11 cellular contexts compared by ENCODE assay signal in genomic region chr13:113586661-113587479, GRCh38. TPM values are rescaled to one million over a fixed set of nuclear protein-coding genes. Genes with fewer than 3 reads are reported as not detected.
DNase-seq lines count a peak whose midpoint lies in the region; ATAC-seq, FAIRE-seq and TF ChIP-seq lines count a peak whose summit lies in the region.
"Had no signal": no experiment of that assay in that cellular context is flagged by ENCODE, and none has a peak within 500 bp of the region (broad histone marks: within the 10 kb centered on the region; RNA-seq: fewer than 3 reads in every experiment).

No MANE protein-coding gene starts in this region.

- H3K4me1 ChIP-seq in IMR-90 (ENCODE audit: control insufficient read depth, insufficient read depth, low read length) = peaks cover 8% of the 10 kb centered on the region
- peaks cover 4% of the 10 kb centered on the region; the same call in 1 of the 2 replicates for H3K4me1 ChIP-seq in BE2C
- H3K4me1 ChIP-seq in small intestine (ENCODE audit: control insufficient read depth in 2 of 2, insufficient read depth in 1 of 2, low read depth in 1 of 2, low read length in 1 of 2) = peaks cover 0 to 4% of the 10 kb centered on the region in 2 donors
- H3K4me1 ChIP-seq: pancreas had no signal

- no peaks in the 10 kb centered on the region for H3K9me3 Mint-ChIP-seq in CD14-positive monocyte
- no peaks in the 10 kb centered on the region for H3K9me3 Mint-ChIP-seq in activated naive CD8-positive, alpha-beta T cell (ENCODE audit: low read depth)
- H3K9me3 Mint-ChIP-seq in nephron = no peaks in the 10 kb centered on the region
- H3K9me3 Mint-ChIP-seq: dendritic cell treated with granulocyte-macrophage colony-stimulating factor and Interleukin-4, amounts not matched to agents 40 ng/mL and 50 ng/mL, for 4 days had no signal

- POLR2A ChIA-PET in IMR-90 (lab: Charles Lee; ENCODE audit: unreplicated experiment) = no interaction called here

- H2AK9ac ChIP-seq in IMR-90 (replicated peaks; ENCODE audit: low read depth, low read length, poor library complexity) = peak overlapping the region; percentile 57

- no peak overlapping the region for H3K4me2 ChIP-seq in IMR-90 (ENCODE audit: low read depth, low read length)

- BruUV-seq in IMR-90 (replicated peaks; lab: Mats Ljungman, UMichigan) = no TSS peak

- H3K9ac ChIP-seq in IMR-90 (ENCODE audit: low read depth, low read length) = no peak overlapping the region

- TF ChIP-seq RAD21 in IMR-90 (IDR thresholded peaks at IDR 0.05; ENCODE audit: low read length) = no peak

- H3K27ac ChIP-seq in IMR-90 (ENCODE audit: insufficient read depth, low read length) = no peak overlapping the region
- no peak overlapping the region for H3K27ac ChIP-seq in small intestine (ENCODE audit: low read depth in 1 of 2, low read length in 1 of 2)
- H3K27ac ChIP-seq: pancreas had no signal

- H3K4ac ChIP-seq in IMR-90 (ENCODE audit: low read depth, low read length) = no peak overlapping the region

- H2BK5ac ChIP-seq in IMR-90 (ENCODE audit: low read depth, low read length, poor library complexity, severe bottlenecking) = no peak overlapping the region

- in situ Hi-C loops in IMR-90 (cut with MboI; ENCODE audit: low sequenced_read_pairs) = no loop called here

- H2BK15ac ChIP-seq in IMR-90 (ENCODE audit: low read depth, low read length) = no peak overlapping the region

- WGBS in IMR-90 (ENCODE audit: extremely low coverage in 2 of 2, insufficient read length in 1 of 2), 2 experiments = 95% methylated on average over 11 of the region's 23 CpGs; no CpG with 5 or more reads in 1 of the 2 experiments
- WGBS in small intestine, 3 donors = 84 to 90% (median 85%) methylated on average over 23 of the region's 23 CpGs

- no peak overlapping the region for H2AFZ ChIP-seq in IMR-90 (replicated peaks; ENCODE audit: low read length, poor library complexity)

- no peak for DNase-seq in CD14-positive monocyte (ENCODE audit: low spot score)
- no peak for DNase-seq in IMR-90
- DNase-seq in NCI-H2227 (lab: John Stamatoyannopoulos, UW; ENCODE audit: unreplicated experiment) = no peak
- no peak for DNase-seq in NCI-H1694 treated with DMSO at 0.1 percent for 48 hours (lab: John Stamatoyannopoulos, UW)
- DNase-seq in BE2C = no peak
- DNase-seq in small intestine = no peak
- DNase-seq: DMS153 had no signal

- H3K18ac ChIP-seq in IMR-90 (ENCODE audit: low read depth, low read length) = no peak overlapping the region

- peaks cover 32% of the 10 kb centered on the region for H3K4me1 Mint-ChIP-seq in CD14-positive monocyte
- H3K4me1 Mint-ChIP-seq in activated naive CD8-positive, alpha-beta T cell (ENCODE audit: low read depth) = peaks cover 40% of the 10 kb centered on the region
- peaks cover 6% of the 10 kb centered on the region for H3K4me1 Mint-ChIP-seq in nephron

- H4K5ac ChIP-seq in IMR-90 (ENCODE audit: low read depth, low read length) = no peak overlapping the region

- no peak for ATAC-seq in IMR-90 (ENCODE audit: low read depth)
- ATAC-seq: pancreas had no signal

- H3K27ac Mint-ChIP-seq in CD14-positive monocyte (peak overlapping the region in 5 of 7 donors; percentile 24 to 74 (median 57)), nephron (no peak overlapping the region)
- peak overlapping the region; percentile 54 for H3K27ac Mint-ChIP-seq in activated naive CD8-positive, alpha-beta T cell
- H3K27ac Mint-ChIP-seq: dendritic cell treated with granulocyte-macrophage colony-stimulating factor and Interleukin-4, amounts not matched to agents 40 ng/mL and 50 ng/mL, for 4 days had no signal

- intact Hi-C loops in CD14-positive monocyte (cut with micrococcal nuclease) = no loop called here
- intact Hi-C loops in IMR-90 (cut with micrococcal nuclease) = no loop called here

- peak overlapping the region; percentile 33; the same call in 1 of the 2 replicates for H3K23ac ChIP-seq in IMR-90 (ENCODE audit: low read depth, low read length)

- no peak for FAIRE-seq in small intestine (lab: Jason Lieb, UNC)
- FAIRE-seq: pancreas had no signal

- TF ChIP-seq POLR2A in IMR-90 (IDR thresholded peaks at IDR 0.05; ENCODE audit: low read depth, low read length) = no peak

- no peak overlapping the region for H3K4me3 ChIP-seq in IMR-90 (ENCODE audit: insufficient read depth, low read depth, low read length)
- H3K4me3 ChIP-seq in BE2C (ENCODE audit: low read depth, low read length) = no peak overlapping the region; the same call in 1 of the 2 replicates
- no peak overlapping the region for H3K4me3 ChIP-seq in small intestine (ENCODE audit: low read depth in 1 of 2, low read length in 2 of 2)

- CTCF ChIA-PET in IMR-90 (lab: Yijun Ruan, JAX) = no interaction called here

- H3K36me3 ChIP-seq in IMR-90 (ENCODE audit: control insufficient read depth, insufficient read depth, low read length) (peaks cover 33% of the 10 kb centered on the region), BE2C (peaks cover 45% of the 10 kb centered on the region), small intestine (ENCODE audit: control insufficient read depth in 2 of 2, insufficient read depth in 2 of 2, low read length in 2 of 2) (peaks cover 2 to 4% of the 10 kb centered on the region in 2 donors)
- H3K36me3 ChIP-seq: pancreas had no signal

- peaks cover 16% of the 10 kb centered on the region for H3K9me1 ChIP-seq in IMR-90 (ENCODE audit: insufficient read depth, low read length)

- peaks cover 0 to 4% (median 0%) of the 10 kb centered on the region in 3 donors for H3K27me3 Mint-ChIP-seq in CD14-positive monocyte (ENCODE audit: low read depth in 3 of 3)
- H3K27me3 Mint-ChIP-seq in activated naive CD8-positive, alpha-beta T cell = no peaks in the 10 kb centered on the region
- no peaks in the 10 kb centered on the region for H3K27me3 Mint-ChIP-seq in nephron (ENCODE audit: low read depth)
- H3K27me3 Mint-ChIP-seq: dendritic cell treated with granulocyte-macrophage colony-stimulating factor and Interleukin-4, amounts not matched to agents 40 ng/mL and 50 ng/mL, for 4 days had no signal

- no peak overlapping the region for H2AK5ac ChIP-seq in IMR-90 (ENCODE audit: low read depth, low read length)

- H3K36me3 Mint-ChIP-seq in CD14-positive monocyte = peaks cover 30 to 46% of the 10 kb centered on the region in 2 donors
- peaks cover 21% of the 10 kb centered on the region for H3K36me3 Mint-ChIP-seq in activated naive CD8-positive, alpha-beta T cell
- H3K36me3 Mint-ChIP-seq in nephron (ENCODE audit: low read depth) = peaks cover 41% of the 10 kb centered on the region

- no peak overlapping the region for H2BK20ac ChIP-seq in IMR-90 (ENCODE audit: low read depth, low read length)

- H2BK120ac ChIP-seq in IMR-90 (ENCODE audit: low read depth, low read length) = no peak overlapping the region

- H4K91ac ChIP-seq in IMR-90 (ENCODE audit: insufficient read depth, low read depth, low read length) = no peak overlapping the region

- H3K27me3 ChIP-seq in IMR-90 (ENCODE audit: control insufficient read depth, insufficient read depth, low read length) (no peaks in the 10 kb centered on the region), BE2C (no peaks in the 10 kb centered on the region), small intestine (ENCODE audit: control insufficient read depth in 2 of 2, insufficient read depth in 2 of 2, low read length in 2 of 2) (no peaks in the 10 kb centered on the region)
- H3K27me3 ChIP-seq: pancreas had no signal

- peaks cover 29 to 53% of the 10 kb centered on the region in 2 experiments for H3K79me1 ChIP-seq in IMR-90 (ENCODE audit: low read depth in 1 of 2, low read length in 2 of 2)

- TF ChIP-seq CTCF in CD14-positive monocyte (IDR thresholded peaks at IDR 0.05) (no peak), IMR-90 (conservative IDR thresholded peaks at IDR 0.05; ENCODE audit: low read depth, low read length) (no peak), nephron (IDR thresholded peaks at IDR 0.05; ENCODE audit: unreplicated experiment in 3 of 3) (no peak), BE2C (IDR thresholded peaks at IDR 0.05; ENCODE audit: low read depth, low read length) (no peak)

- H4K8ac ChIP-seq in IMR-90 (ENCODE audit: low read depth in 2 of 2, low read length in 2 of 2) = no peak overlapping the region

- H3K4me3 Mint-ChIP-seq in CD14-positive monocyte = no peak overlapping the region
- H3K4me3 Mint-ChIP-seq in activated naive CD8-positive, alpha-beta T cell = peak overlapping the region; percentile 95
- peak overlapping the region; percentile 85 to 95 (median 93) for H3K4me3 Mint-ChIP-seq in nephron

- peaks cover 54% of the 10 kb centered on the region for H4K20me1 ChIP-seq in IMR-90 (ENCODE audit: insufficient read depth, low read length)

- no peak overlapping the region; the same call in 1 of the 2 replicates for H3K14ac ChIP-seq in IMR-90 (replicated peaks; ENCODE audit: low read depth, low read length)

- no peaks in the 10 kb centered on the region for H3K9me3 ChIP-seq in IMR-90 (ENCODE audit: control insufficient read depth, insufficient read depth, low read length)
- peaks cover 2% of the 10 kb centered on the region; the same call in 1 of the 2 replicates for H3K9me3 ChIP-seq in BE2C
- no peaks in the 10 kb centered on the region for H3K9me3 ChIP-seq in small intestine (ENCODE audit: control insufficient read depth, low read depth)
- H3K9me3 ChIP-seq: pancreas had no signal

- dilution Hi-C loops in IMR-90 (cut with HindIII; ENCODE audit: low sequenced_read_pairs, unreplicated experiment) = no loop called here

- no peak overlapping the region for H3K56ac ChIP-seq in IMR-90 (ENCODE audit: extremely low read depth, insufficient read depth, low read length)

TF ChIP-seq in IMR-90, 13 proteins besides CTCF, POLR2A, EP300 and RAD21:
- TF ChIP-seq USF2 (IDR thresholded peaks at IDR 0.05; ENCODE audit: low read depth, low read length) (no peak), MXI1 (IDR thresholded peaks at IDR 0.05; ENCODE audit: borderline replicate concordance, low read depth, low read length) (no peak), FOS (IDR thresholded peaks at IDR 0.05; ENCODE audit: low read depth, low read length) (no peak), CHD1 (IDR thresholded peaks at IDR 0.05; ENCODE audit: low read depth, low read length) (no peak), MAFK (IDR thresholded peaks at IDR 0.05; ENCODE audit: low read depth, low read length) (no peak)

RNA-seq across cellular contexts. Expression of gene TFDP1, which starts 2.3 kb away (rescaled TPM):
- polyA plus RNA-seq in CD14-positive monocyte = 10 to 100 TPM; 37.6 to 54.0 TPM
- total RNA-seq in IMR-90 (2012; rRNA removed) = 59.2 and 59.3 TPM in 2 replicates
- 97.0 and 97.8 TPM in 2 replicates for polyA plus RNA-seq in IMR-90 (2012; rRNA removed)
- polyA plus RNA-seq in IMR-90 (2012; cell fraction: cytosol; rRNA removed) = 50.0 and 55.8 TPM in 2 replicates
- 54.6 and 91.2 TPM in 2 replicates for polyA plus RNA-seq in IMR-90 (2012; cell fraction: nucleus; rRNA removed; ENCODE audit: low replicate concordance)
- polyA plus RNA-seq in BE2C (2012; ENCODE audit: insufficient read depth, insufficient read length, low read depth) = 80.3 TPM
- 10 to 100 TPM; 24.3 to 59.3 (median 43.2) TPM for polyA plus RNA-seq in small intestine

Comparison
In these comparisons a context has a peak if more than half of its experiments do, and no peak if none do; other contexts are left out.
1. H3K27ac Mint-ChIP-seq: peak in CD14-positive monocyte (5 of 7) and activated naive CD8-positive, alpha-beta T cell (single experiment); none in nephron (0 of 3).
2. H3K4me3 Mint-ChIP-seq: peak in activated naive CD8-positive, alpha-beta T cell (single experiment) and nephron (3 of 3); none in CD14-positive monocyte (0 of 2).